Comparison of ENCODE assay signal across 13 cellular contexts in the genomic region with DNA sequence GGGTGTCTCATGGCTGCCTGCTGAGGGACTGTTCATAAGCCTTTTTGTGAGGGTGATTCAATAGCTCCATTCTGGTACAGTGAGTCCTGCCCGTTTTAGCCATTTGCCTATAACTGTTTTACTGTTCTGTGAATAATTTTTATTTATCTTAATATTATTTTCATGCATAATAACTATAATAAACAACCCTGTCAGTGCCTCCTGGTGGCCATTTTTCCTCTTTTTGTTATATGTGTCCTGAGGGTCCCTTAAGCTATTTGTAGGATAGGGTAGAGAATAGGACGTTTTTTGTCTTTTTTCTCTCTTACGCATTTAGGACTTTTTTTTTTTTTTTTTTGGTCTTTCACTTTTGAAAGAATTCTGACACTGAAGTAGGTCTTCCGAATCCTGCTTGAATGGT. TPM values are rescaled to one million over a fixed set of nuclear protein-coding genes. Genes with fewer than 3 reads are reported as not detected.
A peak's percentile ranks its signal among the peaks of the same experiment; 100 is the strongest.
DNase-seq lines count a peak whose midpoint lies in the region; ATAC-seq, FAIRE-seq and TF ChIP-seq lines count a peak whose summit lies in the region.
"Had no signal": no experiment of that assay in that cellular context is flagged by ENCODE, and none has a peak within 500 bp of the region (broad histone marks: within the 10 kb centered on the region; RNA-seq: fewer than 3 reads in every experiment).

No MANE protein-coding gene starts in this region.

- H3K79me2 ChIP-seq in HCT116 (ENCODE audit: insufficient read depth, low read length), result no peaks in the 10 kb centered on the region

- intact Hi-C loops in HCT116 (cut with micrococcal nuclease), result loop anchor here (10.0 kb wide), 1 partner anchor 484 kb away; no protein-coding TSS in a partner anchor

- no peak overlapping the region for H3K4me2 ChIP-seq in HCT116 (ENCODE audit: low read length)

- no peak for FAIRE-seq in D721Med (lab: Jason Lieb, UNC)
- FAIRE-seq in RCC 7860 (lab: Jason Lieb, UNC), result no peak

- in situ Hi-C loops in astrocyte of the cerebellum (cut with HindIII; ENCODE audit: low sequenced_read_pairs), result no loop called here

- no peaks in the 10 kb centered on the region for H3K9me3 ChIP-seq in HCT116 (ENCODE audit: control insufficient read depth in 1 of 2, insufficient read depth in 1 of 2, low read depth in 1 of 2, low read length in 2 of 2)
- H3K9me3 ChIP-seq: right lobe of liver had no signal

- POLR2A ChIA-PET in HCT116 (lab: Charles Lee), result no interaction called here

- no peaks in the 10 kb centered on the region for H3K4me1 ChIP-seq in HCT116 (ENCODE audit: control insufficient read depth in 1 of 2, insufficient read depth in 2 of 2, low read length in 2 of 2)

- H3K27ac ChIP-seq in HCT116 (ENCODE audit: low read depth, low read length), result no peak overlapping the region
- H3K27ac ChIP-seq: right lobe of liver had no signal

- no peaks in the 10 kb centered on the region for H3K36me3 ChIP-seq in HCT116 (ENCODE audit: control insufficient read depth in 1 of 2, insufficient read depth in 2 of 2, low read length in 2 of 2)
- H3K36me3 ChIP-seq: right lobe of liver had no signal

- no peaks in the 10 kb centered on the region for H4K20me1 ChIP-seq in HCT116 (ENCODE audit: insufficient read depth)

- H3K9ac ChIP-seq in HCT116 (ENCODE audit: low read length), result no peak overlapping the region

- H2AFZ ChIP-seq in HCT116 (ENCODE audit: low read depth, low read length, poor library complexity, severe bottlenecking), result no peak overlapping the region

- no peak overlapping the region for H3K4me3 ChIP-seq in HCT116 (replicated peaks in 1 of 2; ENCODE audit: low read depth in 1 of 2, low read length in 2 of 2)
- no peak overlapping the region for H3K4me3 ChIP-seq in astrocyte of the cerebellum (ENCODE audit: low read depth, low read length)
- H3K4me3 ChIP-seq: right lobe of liver had no signal

- TF ChIP-seq CTCF in D721Med (IDR thresholded peaks at IDR 0.05; ENCODE audit: insufficient read depth, missing control alignments) (peak; percentile 18), HCT116 (IDR thresholded peaks at IDR 0.05 in 2 of 3, conservative IDR thresholded peaks at IDR 0.05 in 1 of 3; ENCODE audit: borderline replicate concordance in 1 of 3, insufficient read depth in 1 of 3, low read depth in 2 of 3, low read length in 2 of 3) (peak in 1 of 3 experiments; percentile 29; a peak in 2 of 6 replicates), astrocyte of the cerebellum (IDR thresholded peaks at IDR 0.05; ENCODE audit: low read depth, low read length, missing control alignments) (peak; percentile 19)

- ATAC-seq in HCT116 (no peak), GM21723 (IDR thresholded peaks at IDR 0.05; ENCODE audit: unreplicated experiment) (no peak)
- ATAC-seq: esophagus mucosa had no signal

- peak; percentile 24; the same call in 1 of the 2 replicates for TF ChIP-seq RAD21 in HCT116 (IDR thresholded peaks at IDR 0.05; ENCODE audit: low read depth)

- BruUV-seq in HCT116 (replicated peaks; lab: Mats Ljungman, UMichigan), result no TSS peak

- no peak for TF ChIP-seq POLR2A in HCT116 (IDR thresholded peaks at IDR 0.05; ENCODE audit: borderline replicate concordance, extremely low read depth, insufficient read depth, insufficient read length)

- RAD21 ChIA-PET in HCT116 (lab: Charles Lee; ENCODE audit: low non-redundant PET in 1 of 2, low total read pairs in 2 of 2, uncharacterized antibody in 2 of 2, unreplicated experiment in 2 of 2), result interaction anchor here in 1 of 2 experiments (0.7 kb wide), 1 partner anchor 21 kb away, joined by 4 read pairs; no protein-coding TSS in a partner anchor

- no peak for DNase-seq in D721Med (ENCODE audit: insufficient read length, low spot score)
- DNase-seq in HCT116 (ENCODE audit: low read depth, low spot score), result no peak
- no peak for DNase-seq in astrocyte of the cerebellum (ENCODE audit: low read depth)
- peak; percentile 7 for DNase-seq in left kidney (ENCODE audit: low read depth, low spot score)
- no peak for DNase-seq in RCC 7860 (ENCODE audit: low spot score)
- no peak for DNase-seq in T1000 (lab: John Stamatoyannopoulos, UW)
- DNase-seq in EL, result no peak
- DNase-seq: activated naive CD4-positive, alpha-beta T cell; KG1; right lobe of liver had no signal

- no peaks in the 10 kb centered on the region for H3K9me2 ChIP-seq in HCT116 (ENCODE audit: insufficient read depth)

- CTCF ChIA-PET in HCT116 (lab: Charles Lee), result interaction anchor here (1.0 to 2.2 kb wide), 4 partner anchors 403 to 638 kb away, joined by 3 to 10 read pairs (median 4); no protein-coding TSS in a partner anchor

- no peaks in the 10 kb centered on the region for H3K27me3 ChIP-seq in HCT116 (ENCODE audit: insufficient read depth, low read length)

TF ChIP-seq in HCT116, 20 proteins besides CTCF, POLR2A, EP300 and RAD21:
- TF ChIP-seq TCF7L2 (IDR thresholded peaks at IDR 0.05; ENCODE audit: borderline replicate concordance, extremely low read depth, insufficient read depth, insufficient read length), result no peak
- TF ChIP-seq CEBPB (IDR thresholded peaks at IDR 0.05; ENCODE audit: low read depth), result no peak
- TF ChIP-seq ZNF274 (IDR thresholded peaks at IDR 0.05; ENCODE audit: low read depth, low read length), result no peak
- TF ChIP-seq POLR2AphosphoS5 (IDR thresholded peaks at IDR 0.05; ENCODE audit: low read depth, low read length), result no peak
- TF ChIP-seq, protein P1, sequence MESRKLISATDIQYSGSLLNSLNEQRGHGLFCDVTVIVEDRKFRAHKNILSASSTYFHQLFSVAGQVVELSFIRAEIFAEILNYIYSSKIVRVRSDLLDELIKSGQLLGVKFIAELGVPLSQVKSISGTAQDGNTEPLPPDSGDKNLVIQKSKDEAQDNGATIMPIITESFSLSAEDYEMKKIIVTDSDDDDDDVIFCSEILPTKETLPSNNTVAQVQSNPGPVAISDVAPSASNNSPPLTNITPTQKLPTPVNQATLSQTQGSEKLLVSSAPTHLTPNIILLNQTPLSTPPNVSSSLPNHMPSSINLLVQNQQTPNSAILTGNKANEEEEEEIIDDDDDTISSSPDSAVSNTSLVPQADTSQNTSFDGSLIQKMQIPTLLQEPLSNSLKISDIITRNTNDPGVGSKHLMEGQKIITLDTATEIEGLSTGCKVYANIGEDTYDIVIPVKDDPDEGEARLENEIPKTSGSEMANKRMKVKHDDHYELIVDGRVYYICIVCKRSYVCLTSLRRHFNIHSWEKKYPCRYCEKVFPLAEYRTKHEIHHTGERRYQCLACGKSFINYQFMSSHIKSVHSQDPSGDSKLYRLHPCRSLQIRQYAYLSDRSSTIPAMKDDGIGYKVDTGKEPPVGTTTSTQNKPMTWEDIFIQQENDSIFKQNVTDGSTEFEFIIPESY (IDR thresholded peaks at IDR 0.05; ENCODE audit: extremely low read depth, insufficient replicate concordance, low read length), result no peak
- no peak for TF ChIP-seq JUND (IDR thresholded peaks at IDR 0.05)
TF ChIP-seq in HCT116: peak in this region for 0.

RNA-seq across cellular contexts. Expression of gene C1QL3, which starts 2.9 kb away (rescaled TPM):
- not detected for total RNA-seq in HCT116 (2021; ENCODE audit: unreplicated experiment)
- polyA plus RNA-seq in HCT116 (2012), result 0.25 and 0.43 TPM in 2 replicates
- total RNA-seq: esophagus mucosa, liver, right lobe of liver had no signal
